ENCODE assay signal across 8 cellular contexts in the genomic region with DNA sequence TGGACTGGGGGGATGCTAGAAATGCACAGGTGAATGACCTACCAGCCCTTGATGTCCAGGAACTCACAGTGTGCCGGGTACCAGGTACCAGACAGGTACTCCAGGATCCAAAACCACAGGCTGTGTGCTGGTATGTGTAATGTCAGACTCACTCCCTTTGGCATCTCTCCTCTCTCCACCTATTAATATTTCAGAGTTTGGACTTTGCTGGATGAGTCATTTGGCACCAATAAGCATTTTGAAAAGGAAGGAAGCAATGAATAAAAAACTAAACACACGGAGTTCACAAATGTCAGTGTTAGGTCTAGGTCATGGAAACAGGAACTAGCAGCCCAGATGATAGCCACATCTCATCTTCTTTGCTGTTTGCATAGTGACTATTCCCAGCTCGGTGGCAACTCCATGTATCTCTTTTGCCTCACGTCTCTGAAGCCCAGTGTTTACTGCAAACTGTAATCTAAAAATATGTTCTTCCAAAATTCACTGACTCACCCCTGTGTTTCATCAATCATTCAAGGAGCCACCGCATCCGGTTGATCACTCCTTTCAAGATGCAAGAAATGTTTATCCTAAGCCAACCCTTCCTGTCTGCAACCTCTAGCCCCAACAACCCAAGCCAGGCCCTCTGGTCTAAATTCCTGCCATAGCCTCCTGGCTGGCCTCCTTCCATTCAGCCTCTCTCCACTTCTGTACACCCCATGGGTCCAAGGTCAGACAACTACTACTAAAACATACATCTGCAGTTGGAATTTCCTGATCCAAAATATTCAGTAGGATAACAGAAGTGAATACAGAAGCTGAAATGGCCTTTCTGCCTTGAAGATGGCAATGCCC. TPM values are rescaled to one million over a fixed set of nuclear protein-coding genes. Genes with fewer than 3 reads are reported as not detected.
A peak's percentile ranks its signal among the peaks of the same experiment; 100 is the strongest.
DNase-seq lines count a peak whose midpoint lies in the region; ATAC-seq and TF ChIP-seq lines count a peak whose summit lies in the region.

No MANE protein-coding gene starts in this region.

- H3K27me3 ChIP-seq in adrenal gland (no peaks in the 10 kb centered on the region), subcutaneous abdominal adipose tissue (ENCODE audit: control insufficient read depth in 5 of 5, insufficient read depth in 4 of 5, low read length in 5 of 5) (no peaks in the 10 kb centered on the region)

- H3K36me3 ChIP-seq in adrenal gland (replicated peaks in 1 of 2): no peaks in the 10 kb centered on the region
- peaks cover 0 to 2% (median 0%) of the 10 kb centered on the region in 5 donors for H3K36me3 ChIP-seq in subcutaneous abdominal adipose tissue (ENCODE audit: control insufficient read depth in 5 of 5, insufficient read depth in 5 of 5, low read length in 5 of 5)

- H3K4me3 ChIP-seq in LNCaP clone FGC (ENCODE audit: low read depth, low read length) (no peak overlapping the region), adrenal gland (no peak overlapping the region), subcutaneous abdominal adipose tissue (ENCODE audit: low read depth in 1 of 5, low read length in 5 of 5) (peak overlapping the region in 1 of 5 donors; percentile 27)

- 5 to 6% (median 5%) methylated on average over 6 of the region's 6 CpGs for WGBS in adrenal gland, 4 donors

- no peak for ATAC-seq in HG02884 (IDR thresholded peaks at IDR 0.05; ENCODE audit: unreplicated experiment)
- no peak for ATAC-seq in GM18861 (IDR thresholded peaks at IDR 0.05; ENCODE audit: unreplicated experiment)

- H3K9ac ChIP-seq in subcutaneous abdominal adipose tissue (ENCODE audit: low read length in 5 of 5): peak overlapping the region in 3 of 5 donors; percentile 1 to 42 (median 10)

- peak overlapping the region; percentile 14; the same call in 1 of the 2 replicates for H3K27ac ChIP-seq in C4-2B
- H3K27ac ChIP-seq in adrenal gland: peak overlapping the region; percentile 31 to 91 (median 75)
- H3K27ac ChIP-seq in subcutaneous abdominal adipose tissue (ENCODE audit: low read depth, low read length): peak overlapping the region; percentile 90

- intact Hi-C loops in adrenal gland (cut with DNase I): no loop called here

- peak; percentile 90 for DNase-seq in LNCaP clone FGC (ENCODE audit: low read depth)
- peak; percentile 51 to 85 (median 76) for DNase-seq in adrenal gland
- DNase-seq in iris pigment epithelial cell (ENCODE audit: low read depth): peak; percentile 98
- no peak for DNase-seq in stimulated activated CD4-positive, alpha-beta T cell treated with anti-CD3 and anti-CD28 coated beads, Interleukin-4, amount 100 ng/mL, for 1 hour

- peak in 1 of 2 donors; percentile 46 for TF ChIP-seq POLR2A in adrenal gland (IDR thresholded peaks at IDR 0.05)

- H3K4me1 ChIP-seq in adrenal gland (replicated peaks in 1 of 2): peaks cover 22 to 49% of the 10 kb centered on the region in 2 donors
- H3K4me1 ChIP-seq in subcutaneous abdominal adipose tissue (ENCODE audit: control insufficient read depth in 5 of 5, insufficient read depth in 5 of 5, low read length in 5 of 5): peaks cover 16 to 79% (median 71%) of the 10 kb centered on the region in 5 donors

- TF ChIP-seq CTCF in C4-2B (conservative IDR thresholded peaks at IDR 0.05) (no peak), LNCaP clone FGC (IDR thresholded peaks at IDR 0.05; ENCODE audit: control insufficient read depth, extremely low read depth, insufficient read depth) (no peak), adrenal gland (IDR thresholded peaks at IDR 0.05) (no peak)

- no peaks in the 10 kb centered on the region for H3K9me3 ChIP-seq in adrenal gland (replicated peaks in 1 of 3)
- H3K9me3 ChIP-seq in subcutaneous abdominal adipose tissue (ENCODE audit: control insufficient read depth in 5 of 5, low read length in 5 of 5): no peaks in the 10 kb centered on the region

RNA-seq across cellular contexts. Expression of a gene that starts 8.4 kb away (rescaled TPM):
- 100 to 1,000 TPM in 6 of 8 donors, 10 to 100 TPM in 2; 73.6 to 404 (median 111) TPM for total RNA-seq in adrenal gland
- polyA plus RNA-seq in adrenal gland: 10 to 100 TPM; 22.8 to 30.8 (median 25.6) TPM

RNA-seq across cellular contexts. Expression of a gene that starts 55.8 kb away (rescaled TPM):
- total RNA-seq in adrenal gland: 1 to 10 TPM in 1 of 8 donors, under 1 TPM in 2, not detected in 5; 0.11 to 1.5 (median 0.36) TPM
- 1 to 10 TPM in 1 of 3 donors, under 1 TPM in 2; 0.08 to 2.6 (median 0.10) TPM for polyA plus RNA-seq in adrenal gland

Comparison
In these comparisons a context has a peak if more than half of its experiments do, and no peak if none do; other contexts are left out.
1. H3K27ac ChIP-seq: peak in every context shown above with its lines; median percentile 90 in subcutaneous abdominal adipose tissue; 75 in adrenal gland; 14 in C4-2B.